In genomic region chr2:43035922-43036321, GRCh38 we compare ENCODE assay signal across 1 cellular context.
TF ChIP-seq lines count a peak whose summit lies in the region.

No MANE protein-coding gene starts in this region.

TF ChIP-seq in SK-N-SH, 30 proteins besides CTCF, POLR2A, EP300 and RAD21 (continued from another document):
- TF ChIP-seq IRF3 (IDR thresholded peaks at IDR 0.05; ENCODE audit: low read depth, low read length) = no peak
- no peak for TF ChIP-seq NFIC (IDR thresholded peaks at IDR 0.05; ENCODE audit: borderline replicate concordance)
- no peak for TF ChIP-seq CHD2 (IDR thresholded peaks at IDR 0.05; ENCODE audit: low read length, partially characterized antibody)
- TF ChIP-seq YY1 (IDR thresholded peaks at IDR 0.05; ENCODE audit: low read depth) = no peak
- TF ChIP-seq ELF1 (IDR thresholded peaks at IDR 0.05) = no peak
- TF ChIP-seq TEAD4 (IDR thresholded peaks at IDR 0.05; ENCODE audit: borderline replicate concordance, insufficient read depth) = no peak
- TF ChIP-seq, protein P1, sequence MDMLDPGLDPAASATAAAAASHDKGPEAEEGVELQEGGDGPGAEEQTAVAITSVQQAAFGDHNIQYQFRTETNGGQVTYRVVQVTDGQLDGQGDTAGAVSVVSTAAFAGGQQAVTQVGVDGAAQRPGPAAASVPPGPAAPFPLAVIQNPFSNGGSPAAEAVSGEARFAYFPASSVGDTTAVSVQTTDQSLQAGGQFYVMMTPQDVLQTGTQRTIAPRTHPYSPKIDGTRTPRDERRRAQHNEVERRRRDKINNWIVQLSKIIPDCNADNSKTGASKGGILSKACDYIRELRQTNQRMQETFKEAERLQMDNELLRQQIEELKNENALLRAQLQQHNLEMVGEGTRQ (IDR thresholded peaks at IDR 0.05; ENCODE audit: borderline replicate concordance, low read depth, low read length) = no peak
- no peak for TF ChIP-seq TAF1 (IDR thresholded peaks at IDR 0.05; ENCODE audit: borderline replicate concordance, low read depth, low read length)
- no peak for TF ChIP-seq MEF2A (IDR thresholded peaks at IDR 0.05; ENCODE audit: borderline replicate concordance, low read depth)
- TF ChIP-seq PBX3 (IDR thresholded peaks at IDR 0.05) = no peak
TF ChIP-seq in SK-N-SH: peak in this region for 0.
